In genomic region chr15:31327674-31328424, GRCh38 we compare ENCODE assay signal across 8 cellular contexts. TPM values are rescaled to one million over a fixed set of nuclear protein-coding genes. Genes with fewer than 3 reads are reported as not detected.
DNase-seq lines count a peak whose midpoint lies in the region; ATAC-seq, FAIRE-seq and TF ChIP-seq lines count a peak whose summit lies in the region.

No MANE protein-coding gene starts in this region.

- H3K9me3 Mint-ChIP-seq in CD8-positive, alpha-beta memory T cell, result no peaks in the 10 kb centered on the region

- H3K27me3 ChIP-seq in CD8-positive, alpha-beta memory T cell (ENCODE audit: insufficient read depth, low read length, poor library complexity, severe bottlenecking), result no peaks in the 10 kb centered on the region
- H3K27me3 ChIP-seq in cardiac muscle cell, result no peaks in the 10 kb centered on the region

- ATAC-seq in HG03571 (IDR thresholded peaks at IDR 0.05; ENCODE audit: unreplicated experiment), result no peak

- FAIRE-seq in urothelium cell line (lab: Jason Lieb, UNC), result no peak

- H3K4me3 ChIP-seq in CD8-positive, alpha-beta memory T cell (ENCODE audit: low read length), result peak overlapping the region; percentile 75
- peak overlapping the region; percentile 63 for H3K4me3 ChIP-seq in HFF-Myc (replicated peaks; ENCODE audit: low read depth, low read length)
- H3K4me3 ChIP-seq in cardiac muscle cell, result peak overlapping the region; percentile 95

- H3K36me3 Mint-ChIP-seq in CD8-positive, alpha-beta memory T cell, result peaks cover 0 to 41% (median 6%) of the 10 kb centered on the region in 3 donors

- intact Hi-C loops in posterior vena cava (cut with DNase I), result loop anchor here (2.0 to 10.0 kb wide), 3 partner anchors 37 to 113 kb away; no protein-coding TSS in a partner anchor

- peaks cover 53 to 67% (median 58%) of the 10 kb centered on the region in 3 donors for H3K4me1 Mint-ChIP-seq in CD8-positive, alpha-beta memory T cell

- peak overlapping the region; percentile 91 for H3K27ac ChIP-seq in CD8-positive, alpha-beta memory T cell (ENCODE audit: low read depth, low read length)
- H3K27ac ChIP-seq in cardiac muscle cell, result no peak overlapping the region

- TF ChIP-seq CTCF in HFF-Myc (IDR thresholded peaks at IDR 0.05; ENCODE audit: low read depth, low read length, missing control alignments) (no peak), cardiac muscle cell (IDR thresholded peaks at IDR 0.05; ENCODE audit: low read depth, low read length) (no peak)

- peaks cover 51% of the 10 kb centered on the region for H3K4me1 ChIP-seq in CD8-positive, alpha-beta memory T cell (ENCODE audit: insufficient read depth, low read length)
- H3K4me1 ChIP-seq in cardiac muscle cell (ENCODE audit: low read depth), result peaks cover 22% of the 10 kb centered on the region

- H3K36me3 ChIP-seq in CD8-positive, alpha-beta memory T cell (ENCODE audit: insufficient read depth, low read length), result no peaks in the 10 kb centered on the region
- no peaks in the 10 kb centered on the region for H3K36me3 ChIP-seq in cardiac muscle cell

- peak overlapping the region; percentile 93 to 99 (median 97) for H3K4me3 Mint-ChIP-seq in CD8-positive, alpha-beta memory T cell

- CTCF ChIA-PET in CD8-positive, alpha-beta memory T cell (lab: Charles Lee), result interaction anchor here (1.0 to 3.8 kb wide), 8 partner anchors 33 to 155 kb away, joined by 3 to 28 read pairs (median 9); no protein-coding TSS in a partner anchor

- POLR2A ChIA-PET in CD8-positive, alpha-beta memory T cell (lab: Charles Lee), result interaction anchor here (0.6 to 4.8 kb wide), 16 partner anchors 15 to 155 kb away, joined by 3 to 62 read pairs (median 12); no protein-coding TSS in a partner anchor

- H3K27ac Mint-ChIP-seq in CD8-positive, alpha-beta memory T cell, result peak overlapping the region; percentile 90 to 99 (median 95)

- H3K9me3 ChIP-seq in CD8-positive, alpha-beta memory T cell (ENCODE audit: low read length), result no peaks in the 10 kb centered on the region
- no peaks in the 10 kb centered on the region for H3K9me3 ChIP-seq in cardiac muscle cell (ENCODE audit: low read depth)

- peak; percentile 76 to 90 (median 87) for DNase-seq in CD8-positive, alpha-beta memory T cell
- DNase-seq in HFF-Myc (ENCODE audit: extremely low read depth, low read depth), result no peak
- DNase-seq in RPMI8226, result peak; percentile 74
- DNase-seq in activated naive CD4-positive, alpha-beta T cell treated with anti-CD3 and anti-CD28 coated beads, Interleukin-2, amount 50 U/mL, for 16 hours, result peak; percentile 69
- peak; percentile 55 to 72 for DNase-seq in cardiac muscle cell (ENCODE audit: low read depth in 1 of 2, low spot score in 1 of 2)
- peak; percentile 91 for DNase-seq in posterior vena cava (ENCODE audit: low spot score)
- DNase-seq in urothelium cell line (ENCODE audit: low spot score), result peak; percentile 75

- peaks cover 0 to 2% of the 10 kb centered on the region in 2 donors for H3K27me3 Mint-ChIP-seq in CD8-positive, alpha-beta memory T cell

RNA-seq across cellular contexts. Expression of gene KLF13, which starts 1.2 kb away (rescaled TPM):
- total RNA-seq in CD8-positive, alpha-beta memory T cell, result 100 to 1,000 TPM; 145 to 147 TPM
- polyA plus RNA-seq in CD8-positive, alpha-beta memory T cell, result 109 TPM
- total RNA-seq in cardiac muscle cell (26.3 and 35.7 TPM in 2 replicates), posterior vena cava (10 to 100 TPM; 49.6 to 97.8 TPM)
- polyA plus RNA-seq in cardiac muscle cell, result 15.1 and 34.8 TPM in 2 replicates
